8 cellular contexts compared by ENCODE assay signal in genomic region chr15:40093224-40093842, GRCh38. TPM values are rescaled to one million over a fixed set of nuclear protein-coding genes. Genes with fewer than 3 reads are reported as not detected.
DNase-seq lines count a peak whose midpoint lies in the region; ATAC-seq, FAIRE-seq and TF ChIP-seq lines count a peak whose summit lies in the region.
"Had no signal": no experiment of that assay in that cellular context is flagged by ENCODE, and none has a peak within 500 bp of the region (broad histone marks: within the 10 kb centered on the region; RNA-seq: fewer than 3 reads in every experiment).

No MANE protein-coding gene starts in this region.

- no peaks in the 10 kb centered on the region; the same call in 1 of the 2 replicates for H3K36me3 ChIP-seq in GM23338 (ENCODE audit: insufficient read depth)
- H3K36me3 ChIP-seq in Peyer's patch = peaks cover 0 to 12% (median 0%) of the 10 kb centered on the region in 3 donors
- H3K36me3 ChIP-seq in keratinocyte (ENCODE audit: control insufficient read depth in 2 of 2, extremely low read depth in 1 of 2, insufficient read depth in 2 of 2, low read length in 2 of 2) = no peaks in the 10 kb centered on the region

- peaks cover 21% of the 10 kb centered on the region for H3K36me3 Mint-ChIP-seq in GM23338 (ENCODE audit: low read depth)
- peaks cover 77 to 78% of the 10 kb centered on the region in 2 donors for H3K36me3 Mint-ChIP-seq in stimulated activated naive B cell treated with anti-CD40 and anti-IgM and Interleukin-4, amounts not matched to agents 10 μg/mL and 1 μg/mL and 100 μg/mL, for 72 hours

- no peak overlapping the region; the same call in 2 of the 3 replicates for H3K4me3 Mint-ChIP-seq in GM23338
- peak overlapping the region; percentile 62 to 63 for H3K4me3 Mint-ChIP-seq in stimulated activated naive B cell treated with anti-CD40 and anti-IgM and Interleukin-4, amounts not matched to agents 10 μg/mL and 1 μg/mL and 100 μg/mL, for 72 hours

- peaks cover 87% of the 10 kb centered on the region for H3K4me1 Mint-ChIP-seq in GM23338
- peaks cover 57 to 91% of the 10 kb centered on the region in 2 donors for H3K4me1 Mint-ChIP-seq in stimulated activated naive B cell treated with anti-CD40 and anti-IgM and Interleukin-4, amounts not matched to agents 10 μg/mL and 1 μg/mL and 100 μg/mL, for 72 hours

- H3K4me3 ChIP-seq in GM23338 (no peak overlapping the region), Peyer's patch (peak overlapping the region in 1 of 4 donors; percentile 13), keratinocyte (ENCODE audit: control insufficient read depth in 2 of 3, extremely low read depth in 1 of 3, insufficient read depth in 2 of 3, low read depth in 1 of 3, low read length in 3 of 3) (no peak overlapping the region)

- TF ChIP-seq POLR2A in Peyer's patch (IDR thresholded peaks at IDR 0.05) = no peak

- dilution Hi-C loops in keratinocyte (cut with MboI; ENCODE audit: extremely low pct_ligation_motif_present, low sequenced_read_pairs) = no loop called here

- H3K9me1 ChIP-seq in keratinocyte (ENCODE audit: control insufficient read depth, extremely low read depth, insufficient read depth, low read length) = no peaks in the 10 kb centered on the region

- H3K27me3 Mint-ChIP-seq in GM23338 (ENCODE audit: insufficient read depth, low read depth, poor library complexity) = peaks cover 17% of the 10 kb centered on the region
- H3K27me3 Mint-ChIP-seq in stimulated activated naive B cell treated with anti-CD40 and anti-IgM and Interleukin-4, amounts not matched to agents 10 μg/mL and 1 μg/mL and 100 μg/mL, for 72 hours = no peaks in the 10 kb centered on the region

- peak overlapping the region; percentile 26; the same call in 1 of the 2 replicates for H3K4me2 ChIP-seq in GM23338
- peak overlapping the region; percentile 20 for H3K4me2 ChIP-seq in keratinocyte (ENCODE audit: control insufficient read depth, extremely low read depth, insufficient read depth, low read depth, low read length)

- H3K27ac ChIP-seq in GM23338 (ENCODE audit: low read depth) (peak overlapping the region; percentile 74; the same call in 1 of the 2 replicates), Peyer's patch (peak overlapping the region; percentile 71 to 94 (median 84)), keratinocyte (ENCODE audit: control insufficient read depth, insufficient read depth, low read length) (no peak overlapping the region)

- H3F3A ChIP-seq in GM23338 (replicated peaks; ENCODE audit: low read depth) = peaks cover 20% of the 10 kb centered on the region; the same call in 1 of the 2 replicates

- no peak overlapping the region for H3K9ac ChIP-seq in keratinocyte (ENCODE audit: control insufficient read depth, extremely low read depth, insufficient read depth, low read length)

- DNase-seq in GM23338 (ENCODE audit: low spot score) (peak; percentile 34), Peyer's patch (peak; percentile 50 to 72 (median 61)), keratinocyte (ENCODE audit: low read depth, low spot score) (no peak), SW480 (ENCODE audit: low spot score) (no peak)
- DNase-seq in stimulated activated naive B cell treated with anti-CD40 and anti-IgM and Interleukin-4, amounts not matched to agents 10 μg/mL and 1 μg/mL and 100 μg/mL, for 72 hours = no peak
- no peak for DNase-seq in stimulated activated CD4-positive, alpha-beta T cell treated with anti-CD3 and anti-CD28 coated beads, Interleukin-1b, Interleukin-23, amount 100 ng/mL, for 48 hours
- DNase-seq: NCI-H1436 had no signal

- H4K20me1 ChIP-seq in GM23338 (replicated peaks; ENCODE audit: insufficient read depth) (0 out of 2 replicates have a peak, but pooled peaks cover 3% of the 10 kb centered on the region), keratinocyte (ENCODE audit: control insufficient read depth, extremely low read depth, insufficient read depth, low read length) (no peaks in the 10 kb centered on the region)

- TF ChIP-seq CTCF in GM23338 (conservative IDR thresholded peaks at IDR 0.05; ENCODE audit: low read depth in 2 of 2) (no peak), Peyer's patch (IDR thresholded peaks at IDR 0.05) (no peak), keratinocyte (optimal IDR thresholded peaks at IDR 0.05 in 1 of 3, IDR thresholded peaks at IDR 0.05 in 1 of 3, conservative IDR thresholded peaks at IDR 0.05 in 1 of 3; ENCODE audit: extremely low read depth in 1 of 3, insufficient read depth in 2 of 3, low read length in 3 of 3) (no peak)

- H3K9me3 Mint-ChIP-seq in GM23338 = no peaks in the 10 kb centered on the region
- no peaks in the 10 kb centered on the region for H3K9me3 Mint-ChIP-seq in stimulated activated naive B cell treated with anti-CD40 and anti-IgM and Interleukin-4, amounts not matched to agents 10 μg/mL and 1 μg/mL and 100 μg/mL, for 72 hours

- H3K27me3 ChIP-seq in GM23338 (ENCODE audit: insufficient read depth) (no peaks in the 10 kb centered on the region), Peyer's patch (no peaks in the 10 kb centered on the region), keratinocyte (ENCODE audit: control insufficient read depth, extremely low read depth, insufficient read depth, low read length) (peaks cover 7% of the 10 kb centered on the region)

- H3K27ac Mint-ChIP-seq in GM23338 = peak overlapping the region; percentile 53; the same call in 1 of the 2 replicates
- peak overlapping the region; percentile 86 for H3K27ac Mint-ChIP-seq in stimulated activated naive B cell treated with anti-CD40 and anti-IgM and Interleukin-4, amounts not matched to agents 10 μg/mL and 1 μg/mL and 100 μg/mL, for 72 hours

- FAIRE-seq in keratinocyte (lab: Jason Lieb, UNC) = no peak

- H2AFZ ChIP-seq in GM23338 (no peak overlapping the region), keratinocyte (ENCODE audit: control insufficient read depth, low read length) (peak overlapping the region; percentile 10)

- H3K79me2 ChIP-seq in GM23338 (replicated peaks; ENCODE audit: insufficient read depth) = no peaks in the 10 kb centered on the region
- H3K79me2 ChIP-seq in keratinocyte (ENCODE audit: control insufficient read depth, insufficient read depth, low read length) = no peaks in the 10 kb centered on the region

- no peak for ATAC-seq in GM23338
- ATAC-seq in stimulated activated naive B cell treated with anti-CD40 and anti-IgM and Interleukin-4, amounts not matched to agents 10 μg/mL and 1 μg/mL and 100 μg/mL, for 72 hours (replicated peaks) = peak; percentile 35 to 46
- no peak for ATAC-seq in HG02642 (IDR thresholded peaks at IDR 0.05; ENCODE audit: poor library complexity, unreplicated experiment)

- peaks cover 3% of the 10 kb centered on the region; the same call in 1 of the 2 replicates for H3K9me2 ChIP-seq in GM23338 (ENCODE audit: insufficient read depth)

- H3K9me3 ChIP-seq in Peyer's patch (no peaks in the 10 kb centered on the region), keratinocyte (ENCODE audit: control insufficient read depth, low read depth, low read length) (no peaks in the 10 kb centered on the region)

- H3K4me1 ChIP-seq in GM23338 (ENCODE audit: insufficient read depth) = peaks cover 63% of the 10 kb centered on the region
- H3K4me1 ChIP-seq in Peyer's patch = peaks cover 10 to 88% (median 46%) of the 10 kb centered on the region in 4 donors
- peaks cover 9% of the 10 kb centered on the region for H3K4me1 ChIP-seq in keratinocyte (ENCODE audit: control insufficient read depth, extremely low read depth, insufficient read depth, low read length)

TF ChIP-seq in GM23338, 12 proteins besides CTCF, POLR2A, EP300 and RAD21 (continues in another document):
- no peak for TF ChIP-seq EZH2 (IDR thresholded peaks at IDR 0.05; ENCODE audit: low read depth, unreplicated experiment)
- no peak for TF ChIP-seq ETS1 (IDR thresholded peaks at IDR 0.05)
- no peak for TF ChIP-seq JUNB (IDR thresholded peaks at IDR 0.05; ENCODE audit: unreplicated experiment)
- no peak for TF ChIP-seq STAT1 (IDR thresholded peaks at IDR 0.05; ENCODE audit: unreplicated experiment)

RNA-seq across cellular contexts. Expression of gene BMF, which starts 15.3 kb away (rescaled TPM):
- total RNA-seq in GM23338 (2014; rRNA removed; shearing (Covaris generic)) = 16.0 and 20.3 TPM in 2 replicates
- polyA plus RNA-seq in GM23338 (2016; fragmentation: Nextera tagmentation; extraction: Ambion mirVana) (2.0 and 2.5 TPM in 2 replicates), keratinocyte (0.05 to 0.30 TPM (median 0.13 TPM) in 3 replicates)
- 10 to 100 TPM; 13.5 to 98.2 (median 26.1) TPM for total RNA-seq in Peyer's patch
- 0.07 TPM for polyA plus RNA-seq in keratinocyte (2011; ENCODE audit: low read depth)
- 0.04 and 0.12 TPM in 2 replicates for polyA plus RNA-seq in keratinocyte (2011; cell fraction: cytosol; rRNA removed)
- 0.15 and 0.72 TPM in 2 replicates for polyA plus RNA-seq in keratinocyte (2011; cell fraction: nucleus; rRNA removed)
- 0.02 and 0.24 TPM in 2 replicates for polyA plus RNA-seq in keratinocyte (2012; ENCODE audit: low replicate concordance)
- 0.16 to 0.36 TPM (median 0.16 TPM) in 3 replicates for polyA minus RNA-seq in keratinocyte
- polyA minus RNA-seq in keratinocyte (2011; cell fraction: cytosol; rRNA and poly(A)+ RNA removed) = not detected
- 0.32 and 1.0 TPM in 2 replicates for polyA minus RNA-seq in keratinocyte (2011; cell fraction: nucleus; rRNA and poly(A)+ RNA removed)

RNA-seq across cellular contexts. Expression of gene SRP14, which starts 54.4 kb away (rescaled TPM):
- total RNA-seq in GM23338 (2014; rRNA removed; shearing (Covaris generic)) = 249 and 294 TPM in 2 replicates
- polyA plus RNA-seq in GM23338 (2016; fragmentation: Nextera tagmentation; extraction: Ambion mirVana) (1,410 and 1,412 TPM in 2 replicates), keratinocyte (272 to 407 TPM (median 324 TPM) in 3 replicates)
- total RNA-seq in Peyer's patch = 100 to 1,000 TPM; 105 to 163 (median 146) TPM
- 2,431 TPM for polyA plus RNA-seq in keratinocyte (2011; ENCODE audit: low read depth)
- 406 and 414 TPM in 2 replicates for polyA plus RNA-seq in keratinocyte (2011; cell fraction: cytosol; rRNA removed)
- 131 and 140 TPM in 2 replicates for polyA plus RNA-seq in keratinocyte (2011; cell fraction: nucleus; rRNA removed)
- 226 and 292 TPM in 2 replicates for polyA plus RNA-seq in keratinocyte (2012; ENCODE audit: low replicate concordance)
- polyA minus RNA-seq in keratinocyte = 16.3 to 86.8 TPM (median 71.1 TPM) in 3 replicates
- polyA minus RNA-seq in keratinocyte (2011; cell fraction: cytosol; rRNA and poly(A)+ RNA removed) = 121 TPM
- polyA minus RNA-seq in keratinocyte (2011; cell fraction: nucleus; rRNA and poly(A)+ RNA removed) = 18.7 and 29.6 TPM in 2 replicates

Comparison
In these comparisons a context has a peak if more than half of its experiments do, and no peak if none do; other contexts are left out.
1. ATAC-seq: peak in stimulated activated naive B cell treated with anti-CD40 and anti-IgM and Interleukin-4, amounts not matched to agents 10 μg/mL and 1 μg/mL and 100 μg/mL, for 72 hours (2 of 2); none in GM23338 (single experiment) and HG02642 (single experiment).
2. DNase-seq: peak in GM23338 (single experiment) and Peyer's patch (3 of 3); none in keratinocyte (single experiment), stimulated activated naive B cell treated with anti-CD40 and anti-IgM and Interleukin-4, amounts not matched to agents 10 μg/mL and 1 μg/mL and 100 μg/mL, for 72 hours (single experiment), SW480 (single experiment) and stimulated activated CD4-positive, alpha-beta T cell treated with anti-CD3 and anti-CD28 coated beads, Interleukin-1b, Interleukin-23, amount 100 ng/mL, for 48 hours (single experiment).